ENCODE assay signal across 35 cellular contexts in the genomic region with DNA sequence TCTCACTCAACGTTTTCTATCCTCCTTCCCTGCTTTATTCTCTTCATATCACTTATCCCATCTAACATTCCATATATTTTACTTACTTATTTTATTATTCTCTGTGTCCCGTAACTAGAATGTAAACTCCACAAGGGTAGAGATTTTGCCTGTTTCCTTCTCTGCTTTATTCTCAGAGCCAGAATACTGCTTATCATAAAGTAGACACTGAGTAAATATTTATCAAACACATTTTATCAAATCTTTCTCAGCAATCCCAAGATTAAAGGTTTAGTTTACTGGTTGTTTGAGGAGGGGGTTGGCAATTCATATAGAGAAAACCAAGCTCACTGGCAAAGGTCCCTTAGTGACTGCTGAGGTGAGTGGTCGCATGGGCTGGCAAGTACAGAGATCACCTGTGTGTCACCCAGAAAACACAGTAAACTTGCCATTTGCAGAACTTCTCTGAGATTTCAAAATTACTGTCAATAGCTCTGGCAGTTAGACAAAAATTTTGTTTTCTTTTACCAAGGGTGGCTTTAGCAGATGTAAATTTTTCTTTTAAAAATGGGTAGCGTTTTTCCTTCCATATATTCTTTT.
"Had no signal": no experiment of that assay in that cellular context is flagged by ENCODE, and none has a peak within 500 bp of the region (broad histone marks: within the 10 kb centered on the region; RNA-seq: fewer than 3 reads in every experiment).

No MANE protein-coding gene starts in this region.

- H3K4me3 ChIP-seq: adrenal gland, ascending aorta, body of pancreas, breast epithelium, cardiac muscle cell had no signal

- H3K27ac ChIP-seq: adrenal gland, ascending aorta, body of pancreas, brain microvascular endothelial cell, breast epithelium, cardiac muscle cell had no signal

- ATAC-seq: activated naive CD4-positive, alpha-beta T cell treated with anti-CD3 and anti-CD28 coated beads, Interleukin-2, amount 50 U/mL, for 72 hours; activated naive CD8-positive, alpha-beta T cell treated with anti-CD3 and anti-CD28 coated beads, Interleukin-2, amount 50 U/mL, for 24 hours; activated T-cell treated with anti-CD3 and anti-CD28 coated beads, Interleukin-2, amount 50 U/mL, for 4 hours; activated T-cell treated with anti-CD3 and anti-CD28 coated beads, Interleukin-2, amount 50 U/mL, for 72 hours; activated T-helper 17 cell treated with anti-CD3 and anti-CD28 coated beads, Interleukin-2, amount 50 U/mL, for 72 hours; body of pancreas had no signal

- H3K9me3 ChIP-seq: adrenal gland, ascending aorta, body of pancreas, breast epithelium had no signal

- H3K4me1 ChIP-seq: adrenal gland, ascending aorta, breast epithelium had no signal

- H3K36me3 ChIP-seq: adrenal gland, ascending aorta, brain microvascular endothelial cell, breast epithelium, cardiac muscle cell had no signal

- H3K27me3 ChIP-seq: adrenal gland, ascending aorta, body of pancreas, brain microvascular endothelial cell, breast epithelium, cardiac muscle cell had no signal

- DNase-seq: activated effector memory CD4-positive, alpha-beta T cell treated with anti-CD3 and anti-CD28 coated beads, Interleukin-2, amount 50 U/mL, for 16 hours; activated effector memory CD4-positive, alpha-beta T cell treated with Interleukin-2 at 50 U/mL for 16 hours; activated gamma-delta T cell; activated gamma-delta T cell treated with Interleukin-2 at 50 U/mL for 16 hours; activated naive CD4-positive, alpha-beta T cell; activated naive CD4-positive, alpha-beta T cell treated with anti-CD3 and anti-CD28 coated beads for 36 hours; activated naive CD4-positive, alpha-beta T cell treated with anti-CD3 and anti-CD28 coated beads, Interleukin-2, amount 10 ng/mL, durations not matched to agents 7 days and 5 days; activated naive CD4-positive, alpha-beta T cell treated with anti-CD3 and anti-CD28 coated beads, Interleukin-2, amount 50 U/mL, for 16 hours; activated naive CD4-positive, alpha-beta T cell treated with Interleukin-2 at 50 U/mL for 16 hours; activated naive CD8-positive, alpha-beta T cell treated with anti-CD3 and anti-CD28 coated beads for 36 hours; activated naive CD8-positive, alpha-beta T cell treated with anti-CD3 and anti-CD28 coated beads, Interleukin-2, amount 10 ng/mL, durations not matched to agents 7 days and 5 days; activated naive CD8-positive, alpha-beta T cell treated with anti-CD3 and anti-CD28 coated beads, Interleukin-2, amount 50 U/mL, for 24 hours; activated T-cell treated with anti-CD3 and anti-CD28 coated beads for 4 hours; activated T-cell treated with anti-CD3 and anti-CD28 coated beads, Interleukin-2, amount 50 U/mL, for 1 hour; activated T-cell treated with anti-CD3 and anti-CD28 coated beads, Interleukin-2, amount 50 U/mL, for 24 hours; activated T-cell treated with anti-CD3 and anti-CD28 coated beads, Interleukin-2, amount 50 U/mL, for 4 hours; activated T-cell treated with anti-CD3 and anti-CD28 coated beads, Interleukin-2, amount 50 U/mL, for 48 hours; activated T-cell treated with anti-CD3 and anti-CD28 coated beads, Interleukin-2, amount 50 U/mL, for 72 hours; adrenal gland; amniotic stem cell; amygdala; anterior cingulate cortex; aorta; body of pancreas; brain microvascular endothelial cell; caudate nucleus; central memory CD4-positive, alpha-beta T cell; cerebellar nuclear complex had no signal

- FAIRE-seq: astrocyte, bronchial epithelial cell had no signal
